28 cellular contexts compared by ENCODE assay signal in the genomic region with DNA sequence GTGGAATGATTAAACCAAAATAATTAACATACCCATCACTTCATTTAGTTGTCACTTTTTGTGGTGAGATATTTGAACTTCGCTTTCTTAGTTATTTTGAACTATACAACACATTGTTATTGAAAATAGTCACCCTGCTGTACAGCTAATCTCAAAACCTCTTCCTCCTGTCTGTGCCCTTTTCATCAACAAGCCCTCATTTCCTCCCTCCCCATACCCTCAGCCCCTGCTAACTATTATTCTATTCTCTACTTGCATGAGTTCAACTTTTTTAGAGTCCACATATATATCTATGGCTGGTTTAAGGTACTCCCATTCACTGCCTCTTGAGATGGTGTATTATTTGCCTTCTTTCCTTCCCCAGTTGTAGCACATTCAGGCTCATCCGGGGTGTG. TPM values are rescaled to one million over a fixed set of nuclear protein-coding genes. Genes with fewer than 3 reads are reported as not detected.
"Had no signal": no experiment of that assay in that cellular context is flagged by ENCODE, and none has a peak within 500 bp of the region (broad histone marks: within the 10 kb centered on the region; RNA-seq: fewer than 3 reads in every experiment).

No MANE protein-coding gene starts in this region.

- H3K36me3 ChIP-seq: colonic mucosa, heart left ventricle, left lung, right atrium auricular region, suprapubic skin, tibial nerve had no signal

- ATAC-seq: activated T-helper 17 cell treated with anti-CD3 and anti-CD28 coated beads, Interleukin-2, amount 50 U/mL, for 72 hours; left lung; naive thymus-derived CD4-positive, alpha-beta T cell; WTC11 had no signal

- H3K27ac ChIP-seq: colonic mucosa, dorsolateral prefrontal cortex, left lung, suprapubic skin had no signal

- H3K27me3 ChIP-seq: colonic mucosa, heart left ventricle, left lung, right atrium auricular region, suprapubic skin, tibial nerve had no signal

- H3K4me1 ChIP-seq: colonic mucosa, left lung had no signal

- DNase-seq: activated CD4-positive, alpha-beta memory T cell treated with anti-CD3 and anti-CD28 coated beads, Interleukin-2, amount 10 ng/mL, durations not matched to agents 7 days and 5 days; activated CD4-positive, alpha-beta T cell treated with anti-CD3 and anti-CD28 coated beads for 1 hour; activated CD4-positive, alpha-beta T cell treated with anti-CD3 and anti-CD28 coated beads, Interleukin-2, amount 10 ng/mL, durations not matched to agents 7 days and 5 days; activated CD8-positive, alpha-beta memory T cell treated with anti-CD3 and anti-CD28 coated beads, Interleukin-2, amount 50 U/mL, for 48 hours; activated gamma-delta T cell treated with Interleukin-2 at 50 U/mL for 16 hours; activated naive CD4-positive, alpha-beta T cell treated with anti-CD3 and anti-CD28 coated beads, Interleukin-2, amount 50 U/mL, for 16 hours; activated T-cell treated with anti-CD3 and anti-CD28 coated beads, Interleukin-2, amount 50 U/mL, for 24 hours; amniotic stem cell; colonic mucosa; dorsolateral prefrontal cortex; effector memory CD4-positive, alpha-beta T cell; erythroblast; heart left ventricle; hypothalamus; immature natural killer cell; left lung; midbrain; naive thymus-derived CD4-positive, alpha-beta T cell; nucleus accumbens; stimulated activated CD4-positive, alpha-beta T cell treated with anti-CD3 and anti-CD28 coated beads, Interleukin-15, amount 100 ng/mL, for 24 hours; stimulated activated CD4-positive, alpha-beta T cell treated with anti-CD3 and anti-CD28 coated beads, Interleukin-2, amount 100 ng/mL, for 24 hours; stimulated activated naive CD4-positive, alpha-beta T cell; T-helper 2 cell had no signal

- H3K4me3 ChIP-seq: colonic mucosa, dorsolateral prefrontal cortex, heart left ventricle, left lung, right atrium auricular region, suprapubic skin, tibial nerve had no signal

- H3K9me3 ChIP-seq: colonic mucosa, heart left ventricle, left lung, right atrium auricular region, suprapubic skin, tibial nerve had no signal

RNA-seq across cellular contexts. Expression of gene COL8A1, which starts 32.2 kb away (rescaled TPM):
- polyA plus RNA-seq: immature natural killer cell; naive thymus-derived CD4-positive, alpha-beta T cell had no signal
